In genomic region chr10:64261092-64261491, GRCh38 we compare ENCODE assay signal across 15 cellular contexts.
A peak's percentile ranks its signal among the peaks of the same experiment; 100 is the strongest.
DNase-seq lines count a peak whose midpoint lies in the region; ATAC-seq and TF ChIP-seq lines count a peak whose summit lies in the region.
"Had no signal": no experiment of that assay in that cellular context is flagged by ENCODE, and none has a peak within 500 bp of the region (broad histone marks: within the 10 kb centered on the region; RNA-seq: fewer than 3 reads in every experiment).

No MANE protein-coding gene starts in this region.

- DNase-seq in NCI-H146 (lab: John Stamatoyannopoulos, UW) (no peak), DMS 273 (lab: John Stamatoyannopoulos, UW; ENCODE audit: unreplicated experiment) (no peak), DMS153 treated with DMSO at 0.1 percent for 48 hours (lab: John Stamatoyannopoulos, UW; ENCODE audit: unreplicated experiment) (no peak)
- no peak for DNase-seq in stimulated activated CD4-positive, alpha-beta T cell treated with anti-CD3 and anti-CD28 coated beads, Interleukin-15, amount 100 ng/mL, for 24 hours
- DNase-seq: activated naive CD8-positive, alpha-beta T cell treated with anti-CD3 and anti-CD28 coated beads, Interleukin-2, amount 50 U/mL, for 24 hours; COR-L47; GM23248; heart right ventricle; left cardiac atrium; NCI-H2081; NCI-H748 treated with DMSO at 0.1 percent for 48 hours had no signal

- TF ChIP-seq POLR2A in GM18505 (IDR thresholded peaks at IDR 0.05; ENCODE audit: borderline replicate concordance, extremely low read depth, insufficient read depth, insufficient read length): no peak

- ATAC-seq in GM18505 (IDR thresholded peaks at IDR 0.05; ENCODE audit: unreplicated experiment) (peak; percentile 60), GM19452 (IDR thresholded peaks at IDR 0.05; ENCODE audit: unreplicated experiment) (peak; percentile 72), HG02840 (IDR thresholded peaks at IDR 0.05; ENCODE audit: low FRiP score, unreplicated experiment) (peak; percentile 85), HG03460 (IDR thresholded peaks at IDR 0.05; ENCODE audit: unreplicated experiment) (peak; percentile 74)
- ATAC-seq: activated naive CD8-positive, alpha-beta T cell treated with anti-CD3 and anti-CD28 coated beads, Interleukin-2, amount 50 U/mL, for 24 hours; heart right ventricle; left cardiac atrium had no signal
